In the genomic region with DNA sequence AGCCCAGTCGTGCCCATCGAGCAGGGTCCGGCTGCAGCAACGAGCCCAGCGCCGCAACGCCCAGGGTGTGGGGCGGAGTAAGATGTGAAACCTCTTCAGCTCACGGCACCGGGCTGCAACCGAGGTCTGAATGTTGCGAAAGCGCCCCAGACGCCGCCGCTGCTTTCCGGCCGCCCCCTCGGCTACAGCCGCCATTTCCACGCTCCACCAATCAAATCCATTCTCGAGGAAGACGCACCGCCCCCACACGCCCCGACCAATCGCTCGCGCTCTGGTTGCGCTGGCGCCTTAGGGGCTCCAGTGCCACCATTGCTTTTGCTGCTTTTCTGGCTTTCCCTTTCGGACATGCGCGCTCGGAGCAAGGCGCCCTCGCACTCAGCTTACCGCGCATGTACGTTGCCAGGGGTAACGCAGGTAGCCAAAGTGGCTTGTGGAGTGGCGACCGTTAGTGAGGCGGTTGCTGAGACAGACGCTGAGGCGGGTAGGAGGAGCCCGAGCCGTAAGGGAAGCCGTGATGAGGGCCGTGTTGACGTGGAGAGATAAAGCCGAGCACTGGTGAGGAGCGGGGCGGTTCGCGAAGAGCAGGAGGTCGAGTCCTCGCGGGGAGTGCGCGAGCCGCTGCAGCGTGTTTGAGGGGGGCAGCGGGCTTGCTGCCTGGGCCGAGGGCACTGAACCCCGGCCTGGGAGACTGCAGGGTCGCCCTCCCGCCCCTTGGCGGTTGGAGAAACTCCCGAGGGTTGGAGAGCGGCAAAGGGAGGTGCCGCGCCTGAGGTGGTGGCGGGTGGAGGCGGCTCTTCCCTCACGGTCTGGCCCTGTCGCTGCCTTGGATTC, we compare ENCODE assay signal across 8 cellular contexts. TPM values are rescaled to one million over a fixed set of nuclear protein-coding genes. Genes with fewer than 3 reads are reported as not detected.
DNase-seq lines count a peak whose midpoint lies in the region; ATAC-seq lines count a peak whose summit lies in the region.

Gene IFT122, plus strand, starts transcription at position 408 of the 831 bp plus-strand sequence. Its CDS starts 107 bp downstream, at position 515.
Gene MBD4, minus strand, starts transcription at position 132 of the 831 bp plus-strand sequence. Its CDS starts 115 bp downstream, at position 17.

- DNase-seq in C1 segment of cervical spinal cord (lab: John Stamatoyannopoulos, UW) (peak; percentile 85 to 98 (median 96)), NCI-H748 (lab: John Stamatoyannopoulos, UW; ENCODE audit: unreplicated experiment) (peak; percentile 98), cortex of kidney (lab: John Stamatoyannopoulos, UW) (peak; percentile 90), left colon (peak; percentile 97 to 99)
- peak; percentile 97 for DNase-seq in activated CD4-positive, alpha-beta T cell treated with anti-CD3 and anti-CD28 coated beads, Interleukin-2, amount 50 U/mL, for 1 hour
- DNase-seq in stimulated activated CD4-positive, alpha-beta T cell treated with anti-CD3 and anti-CD28 coated beads, Interleukin-1b, Interleukin-23, amount 100 ng/mL, for 48 hours, result peak; percentile 99

- ATAC-seq in GM19351 (IDR thresholded peaks at IDR 0.05; ENCODE audit: unreplicated experiment) (peak; percentile 81), HG03521 (IDR thresholded peaks at IDR 0.05; ENCODE audit: unreplicated experiment) (peak; percentile 85), left colon (peak; percentile 88)

- intact Hi-C loops in left colon (cut with DNase I, micrococcal nuclease), result no loop called here

RNA-seq across cellular contexts. Expression of gene IFT122, which starts in this region (rescaled TPM):
- 10 to 100 TPM; 18.8 to 21.6 TPM for total RNA-seq in left colon

RNA-seq across cellular contexts. Expression of gene MBD4, which starts in this region (rescaled TPM):
- 10 to 100 TPM; 21.8 to 23.6 TPM for total RNA-seq in left colon

Comparison
In these comparisons a context has a peak if more than half of its experiments do, and no peak if none do; other contexts are left out.
1. Peak in every context shown above with its lines: DNase-seq and ATAC-seq.